ENCODE assay signal across 1 cellular context in the genomic region with DNA sequence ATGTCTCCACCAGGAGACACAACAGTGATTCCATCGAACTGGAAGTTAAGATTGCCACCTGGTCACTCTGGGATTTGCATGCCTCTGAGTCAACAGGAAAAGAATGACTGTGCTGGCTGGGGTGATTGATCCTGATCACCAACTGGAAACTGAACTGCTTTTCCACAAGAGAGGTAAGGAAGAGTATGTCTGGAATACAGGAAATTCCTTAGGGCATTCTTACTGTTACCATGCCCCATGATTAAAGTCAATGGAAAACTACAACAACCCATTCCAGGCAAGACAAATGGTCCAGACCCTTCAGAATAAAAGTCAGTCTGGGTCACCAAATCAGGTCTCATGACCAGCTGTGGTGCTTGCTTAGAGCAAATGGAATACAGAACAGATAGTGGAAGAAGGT.
TF ChIP-seq lines count a peak whose summit lies in the region.

No MANE protein-coding gene starts in this region.

TF ChIP-seq in GM23338, 12 proteins besides CTCF, POLR2A, EP300 and RAD21:
- TF ChIP-seq STAT1 (IDR thresholded peaks at IDR 0.05; ENCODE audit: unreplicated experiment): no peak
- no peak for TF ChIP-seq CREB1 (CRISPR knock-in tag; IDR thresholded peaks at IDR 0.05; ENCODE audit: low read depth)
- no peak for TF ChIP-seq ZNF114 (CRISPR knock-in tag; IDR thresholded peaks at IDR 0.05)
- TF ChIP-seq EZH2phosphoT487 (IDR thresholded peaks at IDR 0.05; ENCODE audit: unreplicated experiment): no peak
- no peak for TF ChIP-seq JUNB (IDR thresholded peaks at IDR 0.05; ENCODE audit: unreplicated experiment)
- TF ChIP-seq, protein P1, sequence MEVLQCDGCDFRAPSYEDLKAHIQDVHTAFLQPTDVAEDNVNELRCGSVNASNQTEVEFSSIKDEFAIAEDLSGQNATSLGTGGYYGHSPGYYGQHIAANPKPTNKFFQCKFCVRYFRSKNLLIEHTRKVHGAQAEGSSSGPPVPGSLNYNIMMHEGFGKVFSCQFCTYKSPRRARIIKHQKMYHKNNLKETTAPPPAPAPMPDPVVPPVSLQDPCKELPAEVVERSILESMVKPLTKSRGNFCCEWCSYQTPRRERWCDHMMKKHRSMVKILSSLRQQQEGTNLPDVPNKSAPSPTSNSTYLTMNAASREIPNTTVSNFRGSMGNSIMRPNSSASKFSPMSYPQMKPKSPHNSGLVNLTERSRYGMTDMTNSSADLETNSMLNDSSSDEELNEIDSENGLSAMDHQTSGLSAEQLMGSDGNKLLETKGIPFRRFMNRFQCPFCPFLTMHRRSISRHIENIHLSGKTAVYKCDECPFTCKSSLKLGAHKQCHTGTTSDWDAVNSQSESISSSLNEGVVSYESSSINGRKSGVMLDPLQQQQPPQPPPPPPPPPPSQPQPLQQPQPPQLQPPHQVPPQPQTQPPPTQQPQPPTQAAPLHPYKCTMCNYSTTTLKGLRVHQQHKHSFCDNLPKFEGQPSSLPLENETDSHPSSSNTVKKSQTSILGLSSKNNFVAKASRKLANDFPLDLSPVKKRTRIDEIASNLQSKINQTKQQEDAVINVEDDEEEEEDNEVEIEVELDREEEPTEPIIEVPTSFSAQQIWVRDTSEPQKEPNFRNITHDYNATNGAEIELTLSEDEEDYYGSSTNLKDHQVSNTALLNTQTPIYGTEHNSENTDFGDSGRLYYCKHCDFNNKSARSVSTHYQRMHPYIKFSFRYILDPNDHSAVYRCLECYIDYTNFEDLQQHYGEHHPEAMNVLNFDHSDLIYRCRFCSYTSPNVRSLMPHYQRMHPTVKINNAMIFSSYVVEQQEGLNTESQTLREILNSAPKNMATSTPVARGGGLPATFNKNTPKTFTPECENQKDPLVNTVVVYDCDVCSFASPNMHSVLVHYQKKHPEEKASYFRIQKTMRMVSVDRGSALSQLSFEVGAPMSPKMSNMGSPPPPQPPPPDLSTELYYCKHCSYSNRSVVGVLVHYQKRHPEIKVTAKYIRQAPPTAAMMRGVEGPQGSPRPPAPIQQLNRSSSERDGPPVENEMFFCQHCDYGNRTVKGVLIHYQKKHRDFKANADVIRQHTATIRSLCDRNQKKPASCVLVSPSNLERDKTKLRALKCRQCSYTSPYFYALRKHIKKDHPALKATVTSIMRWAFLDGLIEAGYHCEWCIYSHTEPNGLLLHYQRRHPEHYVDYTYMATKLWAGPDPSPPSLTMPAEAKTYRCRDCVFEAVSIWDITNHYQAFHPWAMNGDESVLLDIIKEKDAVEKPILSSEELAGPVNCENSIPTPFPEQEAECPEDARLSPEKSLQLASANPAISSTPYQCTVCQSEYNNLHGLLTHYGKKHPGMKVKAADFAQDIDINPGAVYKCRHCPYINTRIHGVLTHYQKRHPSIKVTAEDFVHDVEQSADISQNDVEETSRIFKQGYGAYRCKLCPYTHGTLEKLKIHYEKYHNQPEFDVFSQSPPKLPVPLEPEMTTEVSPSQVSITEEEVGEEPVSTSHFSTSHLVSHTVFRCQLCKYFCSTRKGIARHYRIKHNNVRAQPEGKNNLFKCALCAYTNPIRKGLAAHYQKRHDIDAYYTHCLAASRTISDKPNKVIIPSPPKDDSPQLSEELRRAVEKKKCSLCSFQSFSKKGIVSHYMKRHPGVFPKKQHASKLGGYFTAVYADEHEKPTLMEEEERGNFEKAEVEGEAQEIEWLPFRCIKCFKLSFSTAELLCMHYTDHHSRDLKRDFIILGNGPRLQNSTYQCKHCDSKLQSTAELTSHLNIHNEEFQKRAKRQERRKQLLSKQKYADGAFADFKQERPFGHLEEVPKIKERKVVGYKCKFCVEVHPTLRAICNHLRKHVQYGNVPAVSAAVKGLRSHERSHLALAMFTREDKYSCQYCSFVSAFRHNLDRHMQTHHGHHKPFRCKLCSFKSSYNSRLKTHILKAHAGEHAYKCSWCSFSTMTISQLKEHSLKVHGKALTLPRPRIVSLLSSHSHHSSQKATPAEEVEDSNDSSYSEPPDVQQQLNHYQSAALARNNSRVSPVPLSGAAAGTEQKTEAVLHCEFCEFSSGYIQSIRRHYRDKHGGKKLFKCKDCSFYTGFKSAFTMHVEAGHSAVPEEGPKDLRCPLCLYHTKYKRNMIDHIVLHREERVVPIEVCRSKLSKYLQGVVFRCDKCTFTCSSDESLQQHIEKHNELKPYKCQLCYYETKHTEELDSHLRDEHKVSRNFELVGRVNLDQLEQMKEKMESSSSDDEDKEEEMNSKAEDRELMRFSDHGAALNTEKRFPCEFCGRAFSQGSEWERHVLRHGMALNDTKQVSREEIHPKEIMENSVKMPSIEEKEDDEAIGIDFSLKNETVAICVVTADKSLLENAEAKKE (CRISPR knock-in tag; IDR thresholded peaks at IDR 0.05): no peak
- TF ChIP-seq, protein P2, sequence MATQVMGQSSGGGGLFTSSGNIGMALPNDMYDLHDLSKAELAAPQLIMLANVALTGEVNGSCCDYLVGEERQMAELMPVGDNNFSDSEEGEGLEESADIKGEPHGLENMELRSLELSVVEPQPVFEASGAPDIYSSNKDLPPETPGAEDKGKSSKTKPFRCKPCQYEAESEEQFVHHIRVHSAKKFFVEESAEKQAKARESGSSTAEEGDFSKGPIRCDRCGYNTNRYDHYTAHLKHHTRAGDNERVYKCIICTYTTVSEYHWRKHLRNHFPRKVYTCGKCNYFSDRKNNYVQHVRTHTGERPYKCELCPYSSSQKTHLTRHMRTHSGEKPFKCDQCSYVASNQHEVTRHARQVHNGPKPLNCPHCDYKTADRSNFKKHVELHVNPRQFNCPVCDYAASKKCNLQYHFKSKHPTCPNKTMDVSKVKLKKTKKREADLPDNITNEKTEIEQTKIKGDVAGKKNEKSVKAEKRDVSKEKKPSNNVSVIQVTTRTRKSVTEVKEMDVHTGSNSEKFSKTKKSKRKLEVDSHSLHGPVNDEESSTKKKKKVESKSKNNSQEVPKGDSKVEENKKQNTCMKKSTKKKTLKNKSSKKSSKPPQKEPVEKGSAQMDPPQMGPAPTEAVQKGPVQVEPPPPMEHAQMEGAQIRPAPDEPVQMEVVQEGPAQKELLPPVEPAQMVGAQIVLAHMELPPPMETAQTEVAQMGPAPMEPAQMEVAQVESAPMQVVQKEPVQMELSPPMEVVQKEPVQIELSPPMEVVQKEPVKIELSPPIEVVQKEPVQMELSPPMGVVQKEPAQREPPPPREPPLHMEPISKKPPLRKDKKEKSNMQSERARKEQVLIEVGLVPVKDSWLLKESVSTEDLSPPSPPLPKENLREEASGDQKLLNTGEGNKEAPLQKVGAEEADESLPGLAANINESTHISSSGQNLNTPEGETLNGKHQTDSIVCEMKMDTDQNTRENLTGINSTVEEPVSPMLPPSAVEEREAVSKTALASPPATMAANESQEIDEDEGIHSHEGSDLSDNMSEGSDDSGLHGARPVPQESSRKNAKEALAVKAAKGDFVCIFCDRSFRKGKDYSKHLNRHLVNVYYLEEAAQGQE (IDR thresholded peaks at IDR 0.05; ENCODE audit: unreplicated experiment): no peak
- no peak for TF ChIP-seq ZNF331 (CRISPR knock-in tag; IDR thresholded peaks at IDR 0.05; ENCODE audit: low read depth)
- TF ChIP-seq, protein P3, sequence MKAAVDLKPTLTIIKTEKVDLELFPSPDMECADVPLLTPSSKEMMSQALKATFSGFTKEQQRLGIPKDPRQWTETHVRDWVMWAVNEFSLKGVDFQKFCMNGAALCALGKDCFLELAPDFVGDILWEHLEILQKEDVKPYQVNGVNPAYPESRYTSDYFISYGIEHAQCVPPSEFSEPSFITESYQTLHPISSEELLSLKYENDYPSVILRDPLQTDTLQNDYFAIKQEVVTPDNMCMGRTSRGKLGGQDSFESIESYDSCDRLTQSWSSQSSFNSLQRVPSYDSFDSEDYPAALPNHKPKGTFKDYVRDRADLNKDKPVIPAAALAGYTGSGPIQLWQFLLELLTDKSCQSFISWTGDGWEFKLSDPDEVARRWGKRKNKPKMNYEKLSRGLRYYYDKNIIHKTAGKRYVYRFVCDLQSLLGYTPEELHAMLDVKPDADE (IDR thresholded peaks at IDR 0.05): no peak
- TF ChIP-seq EZH2 (IDR thresholded peaks at IDR 0.05; ENCODE audit: low read depth, unreplicated experiment): no peak
- no peak for TF ChIP-seq POLR2AphosphoS5 (IDR thresholded peaks at IDR 0.05; ENCODE audit: low read depth)
- TF ChIP-seq NANOG (IDR thresholded peaks at IDR 0.05; ENCODE audit: borderline replicate concordance): no peak
